Comparison of ENCODE assay signal across 9 cellular contexts in genomic region chrX:24985120-24985519, GRCh38. TPM values are rescaled to one million over a fixed set of nuclear protein-coding genes. Genes with fewer than 3 reads are reported as not detected.
"Had no signal": no experiment of that assay in that cellular context is flagged by ENCODE, and none has a peak within 500 bp of the region (broad histone marks: within the 10 kb centered on the region; RNA-seq: fewer than 3 reads in every experiment).

No MANE protein-coding gene starts in this region.

- H3K4me2 ChIP-seq: GM23338 had no signal

- H3K4me1 Mint-ChIP-seq: IgD-negative memory B cell had no signal

- H3K4me3 ChIP-seq: GM23338 had no signal

- H2AFZ ChIP-seq: GM23338 had no signal

- H3K27me3 Mint-ChIP-seq: IgD-negative memory B cell had no signal

- FAIRE-seq: H54, HepG2 had no signal

- H3K27ac ChIP-seq: HL-60 had no signal

- H3K9me3 Mint-ChIP-seq: GM23338, H9 had no signal

- H3K36me3 Mint-ChIP-seq: IgD-negative memory B cell had no signal

- DNase-seq: H9, HCEC 1CT, KG1 had no signal

- H3K27ac Mint-ChIP-seq: GM23338, H9, IgD-negative memory B cell had no signal

- ATAC-seq: GM23338, HepG2 had no signal

- H3K4me3 Mint-ChIP-seq: GM23338, H9, IgD-negative memory B cell had no signal

RNA-seq across cellular contexts. Expression of gene ARX, which starts 30.6 kb away (rescaled TPM):
- total RNA-seq: GM23338, H1, HepG2 had no signal
- polyA plus RNA-seq: H1, HepG2, IgD-negative memory B cell had no signal
